In the genomic region with DNA sequence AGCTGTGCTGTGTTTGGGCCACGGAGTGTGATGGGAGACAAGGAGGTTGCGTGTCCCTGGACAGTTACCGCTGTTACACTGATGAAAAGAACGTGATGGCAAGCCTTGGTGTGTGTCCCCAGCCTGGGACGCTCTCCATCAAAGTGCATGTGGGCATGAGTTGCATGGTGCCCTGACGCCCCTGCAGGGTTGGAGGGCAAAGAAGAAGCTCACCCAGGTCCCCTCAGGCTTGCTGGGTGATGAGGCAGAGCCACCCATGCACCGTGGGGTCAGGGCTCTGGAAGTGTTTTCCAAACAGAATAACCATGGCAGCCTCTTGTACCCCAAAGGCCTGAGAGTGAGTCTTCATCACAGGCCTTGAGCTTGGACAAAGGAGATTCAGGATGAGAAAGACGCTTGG, we compare ENCODE assay signal across 17 cellular contexts.
DNase-seq lines count a peak whose midpoint lies in the region; ATAC-seq and TF ChIP-seq lines count a peak whose summit lies in the region.
"Had no signal": no experiment of that assay in that cellular context is flagged by ENCODE, and none has a peak within 500 bp of the region (broad histone marks: within the 10 kb centered on the region; RNA-seq: fewer than 3 reads in every experiment).

No MANE protein-coding gene starts in this region.

- no peaks in the 10 kb centered on the region for H3K36me3 ChIP-seq in neuronal stem cell (replicated peaks in 1 of 2; ENCODE audit: control insufficient read depth in 2 of 2, insufficient read depth in 2 of 2, low read length in 2 of 2)
- H3K36me3 ChIP-seq in thoracic aorta = peaks cover 8% of the 10 kb centered on the region

- H3K9me3 Mint-ChIP-seq in activated CD4-positive, alpha-beta T cell treated with anti-CD3 and anti-CD28 coated beads, Interleukin-2, amount 10 ng/mL, durations not matched to agents 7 days and 5 days = peaks cover 2% of the 10 kb centered on the region
- no peaks in the 10 kb centered on the region for H3K9me3 Mint-ChIP-seq in natural killer cell treated with Interleukin-12 subunit alpha and Interleukin-12 subunit beta and Interleukin-15 and Interleukin-18, amount 100 ng/mL, for 72 hours
- H3K9me3 Mint-ChIP-seq: CD8-positive, alpha-beta T cell; HFFc6 had no signal

- CTCF ChIA-PET in activated CD4-positive, alpha-beta T cell treated with anti-CD3 and anti-CD28 coated beads, Interleukin-2, amount 10 ng/mL, durations not matched to agents 7 days and 5 days (lab: Charles Lee) = no interaction called here

- no peak overlapping the region for H3K4ac ChIP-seq in neuronal stem cell (ENCODE audit: low read length)

- H3K27ac ChIP-seq in coronary artery = peak overlapping the region; percentile 5 to 83
- no peak overlapping the region for H3K27ac ChIP-seq in neuronal stem cell (replicated peaks; ENCODE audit: low read length)
- H3K27ac ChIP-seq in thoracic aorta = peak overlapping the region; percentile 94
- H3K27ac ChIP-seq: A549, HL-60 had no signal

- H2AK5ac ChIP-seq in neuronal stem cell (ENCODE audit: low read depth, low read length) = peak overlapping the region; percentile 15

- H3K27ac Mint-ChIP-seq in activated CD4-positive, alpha-beta T cell treated with anti-CD3 and anti-CD28 coated beads, Interleukin-2, amount 10 ng/mL, durations not matched to agents 7 days and 5 days = no peak overlapping the region
- no peak overlapping the region for H3K27ac Mint-ChIP-seq in natural killer cell treated with Interleukin-12 subunit alpha and Interleukin-12 subunit beta and Interleukin-15 and Interleukin-18, amount 100 ng/mL, for 72 hours
- H3K27ac Mint-ChIP-seq: CD14-positive monocyte; CD8-positive, alpha-beta T cell; HFFc6 had no signal

- no peaks in the 10 kb centered on the region for H3K79me1 ChIP-seq in neuronal stem cell (ENCODE audit: low read depth, low read length)

- H2BK15ac ChIP-seq in neuronal stem cell (ENCODE audit: low read length) = no peak overlapping the region

- POLR2A ChIA-PET in activated CD4-positive, alpha-beta T cell treated with anti-CD3 and anti-CD28 coated beads, Interleukin-2, amount 10 ng/mL, durations not matched to agents 7 days and 5 days (lab: Charles Lee) = no interaction called here

- peaks cover 21% of the 10 kb centered on the region for H3K27me3 Mint-ChIP-seq in activated CD4-positive, alpha-beta T cell treated with anti-CD3 and anti-CD28 coated beads, Interleukin-2, amount 10 ng/mL, durations not matched to agents 7 days and 5 days
- H3K27me3 Mint-ChIP-seq in natural killer cell treated with Interleukin-12 subunit alpha and Interleukin-12 subunit beta and Interleukin-15 and Interleukin-18, amount 100 ng/mL, for 72 hours = peaks cover 3 to 15% of the 10 kb centered on the region in 2 donors

- no peak overlapping the region for H3K9ac ChIP-seq in neuronal stem cell (ENCODE audit: low read depth, low read length, poor library complexity)

- H3K4me3 ChIP-seq in coronary artery = no peak overlapping the region
- H3K4me3 ChIP-seq in neuronal stem cell (ENCODE audit: low read length in 2 of 2) = no peak overlapping the region
- no peak overlapping the region for H3K4me3 ChIP-seq in thoracic aorta
- H3K4me3 ChIP-seq: A549 had no signal

- no peak overlapping the region for H2AFZ ChIP-seq in neuronal stem cell (ENCODE audit: low read length)

- TF ChIP-seq CTCF in coronary artery (IDR thresholded peaks at IDR 0.05) = no peak
- TF ChIP-seq CTCF in thoracic aorta (IDR thresholded peaks at IDR 0.05) = no peak

- H3K23ac ChIP-seq in neuronal stem cell (ENCODE audit: low read depth, low read length, poor library complexity) = no peak overlapping the region

- H3K18ac ChIP-seq in neuronal stem cell (ENCODE audit: low read length) = peak overlapping the region; percentile 23

- peak overlapping the region; percentile 8 for H2BK5ac ChIP-seq in neuronal stem cell (ENCODE audit: low read length)

- H3K4me3 Mint-ChIP-seq in activated CD4-positive, alpha-beta T cell treated with anti-CD3 and anti-CD28 coated beads, Interleukin-2, amount 10 ng/mL, durations not matched to agents 7 days and 5 days = no peak overlapping the region
- H3K4me3 Mint-ChIP-seq in natural killer cell treated with Interleukin-12 subunit alpha and Interleukin-12 subunit beta and Interleukin-15 and Interleukin-18, amount 100 ng/mL, for 72 hours = no peak overlapping the region
- H3K4me3 Mint-ChIP-seq: CD14-positive monocyte; CD8-positive, alpha-beta T cell; HFFc6 had no signal

- no peaks in the 10 kb centered on the region for H3K4me1 Mint-ChIP-seq in activated CD4-positive, alpha-beta T cell treated with anti-CD3 and anti-CD28 coated beads, Interleukin-2, amount 10 ng/mL, durations not matched to agents 7 days and 5 days
- peaks cover 0 to 5% of the 10 kb centered on the region in 2 donors for H3K4me1 Mint-ChIP-seq in natural killer cell treated with Interleukin-12 subunit alpha and Interleukin-12 subunit beta and Interleukin-15 and Interleukin-18, amount 100 ng/mL, for 72 hours (ENCODE audit: low read depth in 2 of 2)

- no peak overlapping the region for H2BK12ac ChIP-seq in neuronal stem cell (ENCODE audit: low read length)

- no peak overlapping the region for H2BK120ac ChIP-seq in neuronal stem cell (ENCODE audit: low read depth, low read length)

- H3K27me3 ChIP-seq in neuronal stem cell (ENCODE audit: control insufficient read depth in 3 of 3, insufficient read depth in 3 of 3, low read depth in 1 of 3, low read length in 3 of 3) (no peaks in the 10 kb centered on the region), thoracic aorta (replicated peaks; ENCODE audit: insufficient read depth) (no peaks in the 10 kb centered on the region)

- H4K8ac ChIP-seq in neuronal stem cell (ENCODE audit: low read depth, low read length) = no peak overlapping the region

- no peaks in the 10 kb centered on the region for H3K9me3 ChIP-seq in neuronal stem cell (replicated peaks in 1 of 2; ENCODE audit: control insufficient read depth in 2 of 2, insufficient read depth in 1 of 2, low read depth in 1 of 2, low read length in 2 of 2)
- H3K9me3 ChIP-seq in thoracic aorta = no peaks in the 10 kb centered on the region
- H3K9me3 ChIP-seq: A549 had no signal

- peaks cover 9% of the 10 kb centered on the region for H3K36me3 Mint-ChIP-seq in activated CD4-positive, alpha-beta T cell treated with anti-CD3 and anti-CD28 coated beads, Interleukin-2, amount 10 ng/mL, durations not matched to agents 7 days and 5 days (ENCODE audit: low read depth)
- no peaks in the 10 kb centered on the region for H3K36me3 Mint-ChIP-seq in natural killer cell treated with Interleukin-12 subunit alpha and Interleukin-12 subunit beta and Interleukin-15 and Interleukin-18, amount 100 ng/mL, for 72 hours

- H4K91ac ChIP-seq in neuronal stem cell (ENCODE audit: low read depth, low read length, poor library complexity) = no peak overlapping the region

- WGBS in neuronal stem cell (ENCODE audit: extremely low coverage in 2 of 2, insufficient read length in 2 of 2, insufficient replicate concordance in 1 of 2), 2 donors = no CpG with 5 or more reads among the region's 8 CpGs

- DNase-seq in coronary artery (ENCODE audit: low spot score) (peak; percentile 66), neuronal stem cell (ENCODE audit: low spot score) (no peak), thoracic aorta (ENCODE audit: low spot score) (no peak)
- DNase-seq in activated CD4-positive, alpha-beta T cell treated with anti-CD3 and anti-CD28 coated beads, Interleukin-2, amount 10 ng/mL, durations not matched to agents 7 days and 5 days = no peak
- DNase-seq in natural killer cell treated with Interleukin-12 subunit alpha and Interleukin-12 subunit beta and Interleukin-15 and Interleukin-18, amount 100 ng/mL, for 72 hours (ENCODE audit: low spot score) = no peak
- DNase-seq: CD8-positive, alpha-beta T cell; COR-L47; DMS153; DND-41; GDM1; GOT3; HCEC 1CT; HFFc6 had no signal

- H3K4me1 ChIP-seq in neuronal stem cell (ENCODE audit: control insufficient read depth in 2 of 2, insufficient read depth in 1 of 2, low read depth in 1 of 2, low read length in 2 of 2) = peaks cover 22 to 23% of the 10 kb centered on the region in 2 donors
- peaks cover 56 to 99% of the 10 kb centered on the region in 2 donors for H3K4me1 ChIP-seq in thoracic aorta (ENCODE audit: control insufficient read depth in 1 of 2, low read depth in 2 of 2)
- H3K4me1 ChIP-seq: A549 had no signal

- ATAC-seq in thoracic aorta (ENCODE audit: insufficient number of reproducible peaks, low FRiP score, low read depth) (no peak), HG02763 (IDR thresholded peaks at IDR 0.05; ENCODE audit: unreplicated experiment) (no peak)
- no peak for ATAC-seq in natural killer cell treated with Interleukin-12 subunit alpha and Interleukin-12 subunit beta and Interleukin-15 and Interleukin-18, amount 100 ng/mL, for 72 hours
- ATAC-seq: A549; CD8-positive, alpha-beta T cell had no signal

- H3K4me2 ChIP-seq in neuronal stem cell (ENCODE audit: insufficient read depth, low read length, poor library complexity, severe bottlenecking) = no peak overlapping the region
- H3K4me2 ChIP-seq: A549 had no signal

- no peak overlapping the region for H3K14ac ChIP-seq in neuronal stem cell (ENCODE audit: low read length)
